8 cellular contexts compared by ENCODE assay signal in genomic region chr15:84023636-84024035, GRCh38.
DNase-seq lines count a peak whose midpoint lies in the region; ATAC-seq, FAIRE-seq and TF ChIP-seq lines count a peak whose summit lies in the region.

No MANE protein-coding gene starts in this region.

- H3K4ac ChIP-seq in mesenchymal stem cell (ENCODE audit: low read depth in 1 of 2, low read length in 2 of 2) = no peak overlapping the region

- peak; percentile 77 for TF ChIP-seq RAD21 in GM12878 (IDR thresholded peaks at IDR 0.05; ENCODE audit: insufficient read depth, low read depth, low read length)

- H3K9me3 ChIP-seq in GM12878 (replicated peaks; ENCODE audit: control insufficient read depth, insufficient read depth, low read length) (no peaks in the 10 kb centered on the region; the same call in 2 of the 3 replicates), mesenchymal stem cell (ENCODE audit: control insufficient read depth, low read length) (no peaks in the 10 kb centered on the region)

- TF ChIP-seq EP300 in GM12878 (IDR thresholded peaks at IDR 0.05; ENCODE audit: borderline replicate concordance in 1 of 2, control insufficient read depth in 1 of 2, low read depth in 2 of 2, low read length in 2 of 2) = no peak

- POLR2A ChIA-PET in GM12878 (lab: Charles Lee) = no interaction called here

- 72% methylated on average over 11 of the region's 11 CpGs for WGBS in GM12878 (ENCODE audit: insufficient coverage, insufficient replicate concordance, low lambda C conversion rate, missing lambda C conversion rate)
- 97% methylated on average over 10 of the region's 11 CpGs for WGBS in mesenchymal stem cell

- SMC1A ChIA-PET in GM12878 (lab: Charles Lee; ENCODE audit: uncharacterized antibody, unreplicated experiment) = interaction anchor here (0.7 to 3.3 kb wide), 7 partner anchors 12 to 463 kb away, joined by 3 to 18 read pairs (median 5); no protein-coding TSS in a partner anchor

- FAIRE-seq in GM12878 (lab: Jason Lieb, UNC) = no peak

- H4K20me1 ChIP-seq in GM12878 (ENCODE audit: control insufficient read depth, insufficient read depth) = no peaks in the 10 kb centered on the region

- no peaks in the 10 kb centered on the region for H3K36me3 Mint-ChIP-seq in natural killer cell

- no peaks in the 10 kb centered on the region for H3K79me1 ChIP-seq in mesenchymal stem cell (replicated peaks; ENCODE audit: low read length, poor library complexity, severe bottlenecking)

- no peak overlapping the region for H4K8ac ChIP-seq in mesenchymal stem cell (ENCODE audit: low read length)

- TF ChIP-seq POLR2A in GM12878 (IDR thresholded peaks at IDR 0.05; ENCODE audit: low read depth, low read length) = no peak

- no peak overlapping the region for H2BK15ac ChIP-seq in mesenchymal stem cell (ENCODE audit: low read depth, poor library complexity, severe bottlenecking)

- peaks cover 0 to 5% of the 10 kb centered on the region in 2 donors for H3K9me3 Mint-ChIP-seq in natural killer cell

- H3K27ac ChIP-seq in GM12878 (ENCODE audit: control insufficient read depth, insufficient read depth) (no peak overlapping the region), mesenchymal stem cell (ENCODE audit: low read length, poor library complexity, severe bottlenecking) (no peak overlapping the region)

- RAD21 ChIA-PET in GM12878 (lab: Charles Lee; ENCODE audit: unreplicated experiment) = interaction anchor here (0.8 kb wide), 1 partner anchor 31 kb away, joined by 4 read pairs; no protein-coding TSS in a partner anchor

- no peak overlapping the region for H3K4me3 Mint-ChIP-seq in natural killer cell

- intact Hi-C loops in GM12878 (cut with micrococcal nuclease; ENCODE audit: unreplicated experiment) = loop anchor here (2.0 to 5.0 kb wide), 2 partner anchors 289 to 456 kb away; no protein-coding TSS in a partner anchor
- intact Hi-C loops in natural killer cell (cut with micrococcal nuclease) = no loop called here

- ATAC-seq in GM12878 = peak; percentile 79
- no peak for ATAC-seq in HG03442 (IDR thresholded peaks at IDR 0.05; ENCODE audit: unreplicated experiment)
- no peak for ATAC-seq in GM21515 (IDR thresholded peaks at IDR 0.05; ENCODE audit: unreplicated experiment)
- no peak for ATAC-seq in natural killer cell

- no peak overlapping the region for H2BK12ac ChIP-seq in mesenchymal stem cell (ENCODE audit: low read length in 2 of 2)

- H3K27ac Mint-ChIP-seq in natural killer cell = no peak overlapping the region

- no peak overlapping the region for H3K23ac ChIP-seq in mesenchymal stem cell (ENCODE audit: low read length in 2 of 2)

- no peaks in the 10 kb centered on the region for H3K4me1 Mint-ChIP-seq in natural killer cell

- H3K27me3 Mint-ChIP-seq in natural killer cell (ENCODE audit: low read depth in 2 of 2) = no peaks in the 10 kb centered on the region

- H3K79me2 ChIP-seq in GM12878 (ENCODE audit: control insufficient read depth, insufficient read depth, low read length) = no peaks in the 10 kb centered on the region

- H4K91ac ChIP-seq in mesenchymal stem cell (ENCODE audit: low read length) = no peak overlapping the region

- H2AK5ac ChIP-seq in mesenchymal stem cell (ENCODE audit: low read length, severe bottlenecking) = no peak overlapping the region

- TF ChIP-seq CTCF in GM12878 (IDR thresholded peaks at IDR 0.05 in 2 of 3, conservative IDR thresholded peaks at IDR 0.05 in 1 of 3; ENCODE audit: control insufficient read depth in 2 of 3, extremely low read depth in 1 of 3, insufficient read depth in 1 of 3, low read depth in 3 of 3, low read length in 3 of 3) = peak; percentile 59 to 62 (median 60)
- TF ChIP-seq CTCF in natural killer cell (IDR thresholded peaks at IDR 0.05) = no peak

- H3K27me3 ChIP-seq in GM12878 (replicated peaks in 1 of 2; ENCODE audit: control insufficient read depth in 2 of 2, insufficient read depth in 2 of 2, low read length in 1 of 2) (no peaks in the 10 kb centered on the region), mesenchymal stem cell (ENCODE audit: control insufficient read depth in 1 of 2, insufficient read depth in 1 of 2, low read length in 2 of 2) (no peaks in the 10 kb centered on the region)

- no peaks in the 10 kb centered on the region for H3K4me1 ChIP-seq in GM12878 (ENCODE audit: control insufficient read depth, insufficient read depth, low read length)
- H3K4me1 ChIP-seq in mesenchymal stem cell (ENCODE audit: control insufficient read depth, insufficient read depth, low read depth, low read length) = no peaks in the 10 kb centered on the region

- H2AFZ ChIP-seq in GM12878 (ENCODE audit: control insufficient read depth, low read depth, low read length) (no peak overlapping the region), mesenchymal stem cell (ENCODE audit: low read depth, low read length) (no peak overlapping the region)

- DNase-seq in G401 (ENCODE audit: low spot score) (peak; percentile 16), KBM-7 (peak; percentile 45), GM12878 (ENCODE audit: low read depth, low spot score) (no peak), mesenchymal stem cell (peak; percentile 8), natural killer cell (no peak), GDM1 (lab: John Stamatoyannopoulos, UW) (no peak)

- no peak overlapping the region for H3K18ac ChIP-seq in mesenchymal stem cell (ENCODE audit: low read depth in 1 of 2, low read length in 2 of 2)

- H3K14ac ChIP-seq in mesenchymal stem cell (ENCODE audit: low read length in 2 of 2) = no peak overlapping the region

- H3K4me3 ChIP-seq in GM12878 = no peak overlapping the region
- H3K4me3 ChIP-seq in mesenchymal stem cell (ENCODE audit: insufficient read depth in 1 of 2, low read depth in 1 of 2, low read length in 2 of 2) = no peak overlapping the region

- no peak overlapping the region for H3K4me2 ChIP-seq in GM12878 (ENCODE audit: control insufficient read depth, insufficient read depth)
- H3K4me2 ChIP-seq in mesenchymal stem cell (ENCODE audit: low read length, poor library complexity, severe bottlenecking) = no peak overlapping the region

- CTCF ChIA-PET in GM12878 (lab: Yijun Ruan, JAX) = interaction anchor here (0.9 to 3.7 kb wide), 19 partner anchors 12 to 585 kb away, joined by 3 to 18 read pairs (median 4); no protein-coding TSS in a partner anchor

- BruUV-seq in GM12878 (replicated peaks; lab: Mats Ljungman, UMichigan) = no TSS peak

- no peak overlapping the region for H3K9ac ChIP-seq in GM12878 (ENCODE audit: control insufficient read depth, insufficient read depth, low read length)
- H3K9ac ChIP-seq in mesenchymal stem cell (ENCODE audit: low read length) = no peak overlapping the region

- H3K36me3 ChIP-seq in GM12878 (ENCODE audit: control insufficient read depth in 2 of 2, insufficient read depth in 2 of 2, low read length in 1 of 2) = no peaks in the 10 kb centered on the region
- H3K36me3 ChIP-seq in mesenchymal stem cell (ENCODE audit: control insufficient read depth in 1 of 2, insufficient read depth in 2 of 2, low read depth in 1 of 2, low read length in 2 of 2) = no peaks in the 10 kb centered on the region

- no peak overlapping the region for H2BK120ac ChIP-seq in mesenchymal stem cell (ENCODE audit: low read depth, low read length)

- H2BK5ac ChIP-seq in mesenchymal stem cell (ENCODE audit: low read depth, low read length, poor library complexity, severe bottlenecking) = no peak overlapping the region

- in situ Hi-C loops in G401 (cut with HindIII; ENCODE audit: low sequenced_read_pairs) = no loop called here
- in situ Hi-C loops in KBM-7 (cut with MboI; ENCODE audit: low pct_unique_long_range_greater_than_20kb, low sequenced_read_pairs) = no loop called here
- in situ Hi-C loops in GM12878 (cut with MboI) = loop anchor here (5.0 to 10.0 kb wide), 2 partner anchors 286 to 589 kb away; no protein-coding TSS in a partner anchor

TF ChIP-seq in GM12878, 131 proteins besides CTCF, POLR2A, EP300 and RAD21:
- TF ChIP-seq MYC (IDR thresholded peaks at IDR 0.05; ENCODE audit: insufficient read depth, insufficient read length, insufficient replicate concordance, low read length, severe bottlenecking) (no peak), MAX (IDR thresholded peaks at IDR 0.05; ENCODE audit: low read depth, low read length) (no peak), SMC3 (IDR thresholded peaks at IDR 0.05; ENCODE audit: borderline replicate concordance, low read length) (peak; percentile 75; the same call in 1 of the 2 replicates)

Comparison
In these comparisons a context has a peak if more than half of its experiments do, and no peak if none do; other contexts are left out.
1. DNase-seq: peak in G401 (single experiment), KBM-7 (single experiment) and mesenchymal stem cell (single experiment); none in GM12878 (single experiment), natural killer cell (single experiment) and GDM1 (single experiment).